In the genomic region with DNA sequence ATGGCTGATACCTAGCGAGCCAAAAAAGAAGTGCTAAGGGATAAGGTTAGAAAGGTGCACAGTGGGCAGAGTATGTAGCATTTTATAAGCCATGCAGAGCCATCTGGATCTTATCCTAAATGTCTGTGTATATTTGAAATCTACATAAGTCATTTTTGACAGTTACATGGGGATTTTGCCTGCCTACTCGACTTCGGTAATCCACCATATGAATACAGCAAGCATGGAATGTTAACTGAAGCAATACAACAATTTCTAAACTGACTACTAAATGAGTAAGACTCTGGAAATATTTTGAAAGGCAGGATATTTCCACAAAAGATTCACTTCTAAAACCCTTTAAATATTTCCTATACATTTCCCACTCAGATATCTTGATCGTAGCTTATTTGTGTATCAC, we compare ENCODE assay signal across 22 cellular contexts.
"Had no signal": no experiment of that assay in that cellular context is flagged by ENCODE, and none has a peak within 500 bp of the region (broad histone marks: within the 10 kb centered on the region; RNA-seq: fewer than 3 reads in every experiment).

No MANE protein-coding gene starts in this region.

- H3K9me3 ChIP-seq: SJSA1 had no signal

- H3K27ac ChIP-seq: SJSA1, SK-N-MC had no signal

- H3K27me3 ChIP-seq: SJSA1 had no signal

- DNase-seq: KBM-7, MV-4-11, NCI-H1048, NCI-H1105, NCI-H1417, NCI-H1436 treated with DMSO at 0.1 percent for 48 hours, NCI-H1694, NCI-H187 treated with DMSO at 0.1 percent for 48 hours, NCI-H2029 treated with DMSO at 0.1 percent for 48 hours, NCI-H2107, NCI-H226, NCI-H446, NCI-H510A, NCI-H524 treated with DMSO at 0.1 percent for 48 hours, NCI-H69, NCI-H774, Right ventricle myocardium superior, RPMI8226, SIG-M5 had no signal

- H3K4me3 ChIP-seq: SJSA1, SK-N-MC had no signal

- FAIRE-seq: RCC 7860 had no signal

- H3K36me3 ChIP-seq: SJSA1 had no signal
